In genomic region chr21:38244885-38245869, GRCh38 we compare ENCODE assay signal across 9 cellular contexts. TPM values are rescaled to one million over a fixed set of nuclear protein-coding genes. Genes with fewer than 3 reads are reported as not detected.
A peak's percentile ranks its signal among the peaks of the same experiment; 100 is the strongest.
DNase-seq lines count a peak whose midpoint lies in the region; ATAC-seq and FAIRE-seq lines count a peak whose summit lies in the region.
"Had no signal": no experiment of that assay in that cellular context is flagged by ENCODE, and none has a peak within 500 bp of the region (broad histone marks: within the 10 kb centered on the region; RNA-seq: fewer than 3 reads in every experiment).

No MANE protein-coding gene starts in this region.

- ATAC-seq in GM21526 (IDR thresholded peaks at IDR 0.05; ENCODE audit: low FRiP score, unreplicated experiment), result peak; percentile 63

- FAIRE-seq in frontal cortex (lab: Jason Lieb, UNC), result no peak

- peak; percentile 86 for DNase-seq in AG20443 (ENCODE audit: low spot score)
- peak; percentile 25 for DNase-seq in KG1 (lab: John Stamatoyannopoulos, UW)
- peak; percentile 52 for DNase-seq in activated T-cell treated with anti-CD3 and anti-CD28 coated beads for 48 hours (ENCODE audit: low read depth)
- peak; percentile 99 for DNase-seq in kidney tubule cell (ENCODE audit: low spot score)
- DNase-seq in SKM-1 treated with dmso at 0.1 percent for 144 hours (lab: John Stamatoyannopoulos, UW; ENCODE audit: unreplicated experiment), result no peak
- DNase-seq in superior temporal gyrus (ENCODE audit: extremely low spot score), result no peak
- no peak for DNase-seq in frontal cortex (ENCODE audit: low spot score in 2 of 2)
- DNase-seq: heart right ventricle had no signal

RNA-seq across cellular contexts. Expression of gene KCNJ15, which starts 11.6 kb away (rescaled TPM):
- total RNA-seq in frontal cortex, result not detected

Comparison
In these comparisons a context has a peak if more than half of its experiments do, and no peak if none do; other contexts are left out.
1. DNase-seq: peak in AG20443 (single experiment), KG1 (single experiment), activated T-cell treated with anti-CD3 and anti-CD28 coated beads for 48 hours (single experiment) and kidney tubule cell (single experiment); none in SKM-1 treated with dmso at 0.1 percent for 144 hours (single experiment), superior temporal gyrus (single experiment) and frontal cortex (0 of 2).